8 cellular contexts compared by ENCODE assay signal in genomic region chr12:47276253-47277070, GRCh38.
DNase-seq lines count a peak whose midpoint lies in the region; ATAC-seq and TF ChIP-seq lines count a peak whose summit lies in the region.

No MANE protein-coding gene starts in this region.

- H3K4me1 ChIP-seq in heart left ventricle, result peaks cover 0 to 29% (median 15%) of the 10 kb centered on the region in 12 donors

- TF ChIP-seq POLR2A in heart left ventricle (IDR thresholded peaks at IDR 0.05), result no peak

- 80 to 84% (median 81%) methylated on average over 8 of the region's 8 CpGs for WGBS in heart left ventricle, 4 donors

- H3K9me3 ChIP-seq in heart left ventricle, result no peaks in the 10 kb centered on the region

- TF ChIP-seq CTCF in heart left ventricle (IDR thresholded peaks at IDR 0.05), result no peak

- no peaks in the 10 kb centered on the region for H3K36me3 ChIP-seq in heart left ventricle

- ATAC-seq in HG02840 (IDR thresholded peaks at IDR 0.05; ENCODE audit: low FRiP score, unreplicated experiment) (peak; percentile 93), heart left ventricle (peak; percentile 75 to 94 (median 83))
- peak; percentile 63 for ATAC-seq in stimulated activated naive CD8-positive, alpha-beta T cell treated with anti-CD3 and anti-CD28 coated beads, Interleukin-15, Interleukin-2, amounts not matched to agents 100 U/mL and 50 U/mL, for 24 hours

- intact Hi-C loops in heart left ventricle (cut with DNase I), result no loop called here

- H3K27ac ChIP-seq in heart left ventricle, result peak overlapping the region in 6 of 12 donors; percentile 8 to 79 (median 39)

- H3K4me3 ChIP-seq in heart left ventricle, result peak overlapping the region in 1 of 12 donors; percentile 16

- H3K27me3 ChIP-seq in heart left ventricle, result no peaks in the 10 kb centered on the region

- peak; percentile 22 for DNase-seq in stimulated activated CD8-positive, alpha-beta memory T cell treated with anti-CD3 and anti-CD28 coated beads, Interleukin-12 subunit alpha, Interleukin-12 subunit beta, amount 100 ng/mL, for 1 hour (ENCODE audit: low read depth)
- no peak for DNase-seq in stimulated activated CD8-positive, alpha-beta memory T cell treated with anti-CD3 and anti-CD28 coated beads, Interleukin-4, amount 100 ng/mL, for 48 hours
- DNase-seq in NCI-H1436 treated with DMSO at 0.1 percent for 48 hours (lab: John Stamatoyannopoulos, UW) (peak; percentile 53), heart left ventricle (peak in 3 of 5 donors; percentile 32 to 54 (median 43)), NCI-H187 (lab: John Stamatoyannopoulos, UW) (no peak)
- peak; percentile 45 to 53 for DNase-seq in activated T-cell treated with anti-CD3 and anti-CD28 coated beads, Interleukin-2, amount 50 U/mL, for 48 hours
- DNase-seq in stimulated activated naive CD8-positive, alpha-beta T cell treated with anti-CD3 and anti-CD28 coated beads, Interleukin-15, Interleukin-2, amounts not matched to agents 100 U/mL and 50 U/mL, for 24 hours, result peak; percentile 41

Comparison
In these comparisons a context has a peak if more than half of its experiments do, and no peak if none do; other contexts are left out.
1. DNase-seq: peak in stimulated activated CD8-positive, alpha-beta memory T cell treated with anti-CD3 and anti-CD28 coated beads, Interleukin-12 subunit alpha, Interleukin-12 subunit beta, amount 100 ng/mL, for 1 hour (single experiment), NCI-H1436 treated with DMSO at 0.1 percent for 48 hours (single experiment), activated T-cell treated with anti-CD3 and anti-CD28 coated beads, Interleukin-2, amount 50 U/mL, for 48 hours (2 of 2), heart left ventricle (3 of 5) and stimulated activated naive CD8-positive, alpha-beta T cell treated with anti-CD3 and anti-CD28 coated beads, Interleukin-15, Interleukin-2, amounts not matched to agents 100 U/mL and 50 U/mL, for 24 hours (single experiment); none in stimulated activated CD8-positive, alpha-beta memory T cell treated with anti-CD3 and anti-CD28 coated beads, Interleukin-4, amount 100 ng/mL, for 48 hours (single experiment) and NCI-H187 (0 of 2).
2. Peak in every context shown above with its lines, with median percentiles within 50 percentile points of each other: ATAC-seq.